Comparison of ENCODE assay signal across 1 cellular context in genomic region chr1:51420867-51421627, GRCh38.
TF ChIP-seq lines count a peak whose summit lies in the region.

No MANE protein-coding gene starts in this region.

TF ChIP-seq in IMR-90, 13 proteins besides CTCF, POLR2A, EP300 and RAD21:
- TF ChIP-seq USF2 (IDR thresholded peaks at IDR 0.05; ENCODE audit: low read depth, low read length), result no peak
- no peak for TF ChIP-seq BHLHE40 (IDR thresholded peaks at IDR 0.05; ENCODE audit: low read depth, low read length)
- TF ChIP-seq MAZ (IDR thresholded peaks at IDR 0.05; ENCODE audit: borderline replicate concordance, low read depth, low read length), result no peak
- no peak for TF ChIP-seq MXI1 (IDR thresholded peaks at IDR 0.05; ENCODE audit: borderline replicate concordance, low read depth, low read length)
- no peak for TF ChIP-seq RFX5 (IDR thresholded peaks at IDR 0.05; ENCODE audit: low read depth, low read length)
- TF ChIP-seq MAFK (IDR thresholded peaks at IDR 0.05; ENCODE audit: low read depth, low read length), result no peak
- TF ChIP-seq CEBPB (IDR thresholded peaks at IDR 0.05; ENCODE audit: low read depth, low read length), result no peak
- no peak for TF ChIP-seq CHD1 (IDR thresholded peaks at IDR 0.05; ENCODE audit: low read depth, low read length)
- TF ChIP-seq SMC3 (IDR thresholded peaks at IDR 0.05; ENCODE audit: low read depth, low read length), result no peak
- no peak for TF ChIP-seq NFE2L2 (IDR thresholded peaks at IDR 0.05; ENCODE audit: low read depth, low read length)
- no peak for TF ChIP-seq RCOR1 (IDR thresholded peaks at IDR 0.05; ENCODE audit: insufficient replicate concordance, low read length)
- TF ChIP-seq FOS (IDR thresholded peaks at IDR 0.05; ENCODE audit: low read depth, low read length), result no peak
- TF ChIP-seq ELK1 (IDR thresholded peaks at IDR 0.05; ENCODE audit: borderline replicate concordance, low read depth, low read length), result no peak
